ENCODE assay signal across 21 cellular contexts in the genomic region with DNA sequence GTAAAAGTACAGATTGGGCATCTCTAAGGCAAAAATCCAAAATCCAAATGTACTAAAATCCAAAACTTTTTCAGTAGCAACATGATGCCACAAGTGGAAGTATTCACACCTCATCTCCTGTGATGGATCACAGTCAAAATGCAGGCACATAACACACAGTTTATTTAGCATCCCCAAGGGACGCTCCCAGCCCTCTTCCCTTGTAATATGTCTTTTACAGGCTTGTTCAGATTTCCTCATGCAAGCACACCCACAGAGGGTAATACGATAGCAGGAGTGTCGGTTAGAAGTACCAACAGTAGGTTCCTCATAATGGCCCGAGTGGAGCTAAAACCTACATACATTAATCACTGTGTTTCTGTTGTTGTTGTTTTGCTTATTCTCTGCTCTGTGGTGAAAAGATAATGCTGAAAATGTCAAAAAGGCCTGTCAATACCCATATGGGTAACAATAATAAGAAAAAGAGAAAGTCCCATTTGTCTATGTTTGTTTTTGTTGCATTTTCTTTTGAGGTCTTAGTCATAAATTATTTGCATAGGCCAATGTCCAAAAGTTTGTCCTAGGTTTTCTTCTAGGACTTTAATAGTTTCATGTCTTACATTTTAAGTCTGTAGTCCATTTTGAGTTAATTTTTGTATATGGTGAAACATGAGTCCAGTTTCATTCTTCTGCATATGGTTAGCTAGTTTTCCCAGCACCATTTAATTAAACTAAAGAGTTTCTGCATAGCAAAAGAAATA.
DNase-seq lines count a peak whose midpoint lies in the region; ATAC-seq lines count a peak whose summit lies in the region.
"Had no signal": no experiment of that assay in that cellular context is flagged by ENCODE, and none has a peak within 500 bp of the region (broad histone marks: within the 10 kb centered on the region; RNA-seq: fewer than 3 reads in every experiment).

No MANE protein-coding gene starts in this region.

- no peak for ATAC-seq in Right ventricle myocardium inferior
- no peak for ATAC-seq in activated CD4-positive, CD25-positive, alpha-beta regulatory T cell treated with anti-CD3 and anti-CD28 coated beads, Interleukin-2, amount 50 U/mL, for 24 hours
- ATAC-seq: stimulated activated memory B cell treated with anti-CD40 and anti-IgM and Interleukin-4, amounts not matched to agents 10 μg/mL and 1 μg/mL and 100 μg/mL, for 72 hours; WTC11 had no signal

- intact Hi-C loops in head of caudate nucleus (cut with DNase I) = no loop called here
- intact Hi-C loops in Right ventricle myocardium inferior (cut with DNase I) = no loop called here

- DNase-seq in DMS153 (lab: John Stamatoyannopoulos, UW) (peak; percentile 91), NCI-H1092 (lab: John Stamatoyannopoulos, UW) (peak; percentile 7), NCI-H526 (lab: John Stamatoyannopoulos, UW) (peak; percentile 82 to 86), fibroblast of the conjunctiva (ENCODE audit: low read depth) (peak; percentile 20), head of caudate nucleus (no peak), Right ventricle myocardium inferior (ENCODE audit: missing footprints) (no peak), Ammon's horn (ENCODE audit: low spot score) (no peak)
- DNase-seq: activated CD4-positive, alpha-beta T cell treated with anti-CD3 and anti-CD28 coated beads, Interleukin-2, amount 50 U/mL, for 4 hours; activated CD8-positive, alpha-beta memory T cell treated with anti-CD3 and anti-CD28 coated beads, Interleukin-2, amount 50 U/mL, for 48 hours; activated naive CD8-positive, alpha-beta T cell treated with anti-CD3 and anti-CD28 coated beads, Interleukin-2, amount 10 ng/mL, durations not matched to agents 7 days and 5 days; CD4-positive, CD25-positive, alpha-beta regulatory T cell; effector memory CD4-positive, alpha-beta T cell; H7; KBM-7; kidney glomerular epithelial cell; NCI-H2227 treated with DMSO at 0.1 percent for 48 hours; small intestine; uterus had no signal

Comparison
In these comparisons a context has a peak if more than half of its experiments do, and no peak if none do; other contexts are left out.
1. DNase-seq: peak in DMS153 (single experiment), NCI-H1092 (single experiment), NCI-H526 (2 of 2) and fibroblast of the conjunctiva (single experiment); none in head of caudate nucleus (0 of 42), Right ventricle myocardium inferior (single experiment) and Ammon's horn (single experiment).